23 cellular contexts compared by ENCODE assay signal in genomic region chr16:84071151-84071550, GRCh38. TPM values are rescaled to one million over a fixed set of nuclear protein-coding genes. Genes with fewer than 3 reads are reported as not detected.
DNase-seq lines count a peak whose midpoint lies in the region; TF ChIP-seq lines count a peak whose summit lies in the region.
"Had no signal": no experiment of that assay in that cellular context is flagged by ENCODE, and none has a peak within 500 bp of the region (broad histone marks: within the 10 kb centered on the region; RNA-seq: fewer than 3 reads in every experiment).

No MANE protein-coding gene starts in this region.

- CTCF ChIA-PET in activated naive CD4-positive, alpha-beta T cell treated with anti-CD3 and anti-CD28 coated beads, Interleukin-2, amount 10 ng/mL, durations not matched to agents 7 days and 5 days (lab: Charles Lee), result interaction anchor here (1.4 to 1.9 kb wide), 2 partner anchors 10 to 115 kb away, joined by 3 to 7 read pairs; no protein-coding TSS in a partner anchor

- peak overlapping the region; percentile 41 for H3K27ac Mint-ChIP-seq in activated naive CD4-positive, alpha-beta T cell treated with anti-CD3 and anti-CD28 coated beads, Interleukin-2, amount 50 U/mL, for 24 hours
- no peak overlapping the region for H3K27ac Mint-ChIP-seq in activated naive CD4-positive, alpha-beta T cell treated with anti-CD3 and anti-CD28 coated beads, Interleukin-2, amount 10 ng/mL, durations not matched to agents 7 days and 5 days
- H3K27ac Mint-ChIP-seq in neural progenitor cell, result peak overlapping the region; percentile 78
- H3K27ac Mint-ChIP-seq in H9, result no peak overlapping the region
- H3K27ac Mint-ChIP-seq: CD4-positive, alpha-beta T cell; CD8-positive, alpha-beta memory T cell had no signal

- H3K4me2 ChIP-seq in neural progenitor cell (no peak overlapping the region), H9 (ENCODE audit: insufficient read depth, insufficient read length, low read length) (no peak overlapping the region)
- H3K4me2 ChIP-seq: A549 had no signal

- H4K5ac ChIP-seq in H9 (ENCODE audit: insufficient read length, low read depth, low read length), result no peak overlapping the region

- H3K9me3 ChIP-seq in neural progenitor cell (ENCODE audit: low read depth), result no peaks in the 10 kb centered on the region
- H3K9me3 ChIP-seq in H9 (ENCODE audit: control insufficient read depth, low read depth, low read length), result no peaks in the 10 kb centered on the region
- H3K9me3 ChIP-seq: A549 had no signal

- H2BK12ac ChIP-seq in H9 (ENCODE audit: insufficient read length, low read depth, low read length), result no peak overlapping the region

- no peak overlapping the region for H3K56ac ChIP-seq in H9 (ENCODE audit: insufficient read length, low read depth, low read length)

- no peak overlapping the region for H3T11ph ChIP-seq in H9 (ENCODE audit: low read length)

- H3K4me1 ChIP-seq in neural progenitor cell (no peaks in the 10 kb centered on the region), H9 (ENCODE audit: insufficient read depth, low read length) (no peaks in the 10 kb centered on the region)
- H3K4me1 ChIP-seq: A549 had no signal

- H2BK15ac ChIP-seq in H9 (ENCODE audit: low read depth, low read length), result no peak overlapping the region

- H3K23ac ChIP-seq in H9 (ENCODE audit: insufficient read length, low read depth, low read length), result no peak overlapping the region

- peaks cover under 1% of the 10 kb centered on the region for H3K4me1 Mint-ChIP-seq in activated naive CD4-positive, alpha-beta T cell treated with anti-CD3 and anti-CD28 coated beads, Interleukin-2, amount 50 U/mL, for 24 hours
- H3K4me1 Mint-ChIP-seq in activated naive CD4-positive, alpha-beta T cell treated with anti-CD3 and anti-CD28 coated beads, Interleukin-2, amount 10 ng/mL, durations not matched to agents 7 days and 5 days, result peaks cover 2% of the 10 kb centered on the region
- H3K4me1 Mint-ChIP-seq in neural progenitor cell (no peaks in the 10 kb centered on the region), H9 (no peaks in the 10 kb centered on the region)

- H4K20me1 ChIP-seq in neural progenitor cell (ENCODE audit: low read depth), result peaks cover 3% of the 10 kb centered on the region
- no peaks in the 10 kb centered on the region for H4K20me1 ChIP-seq in H9 (ENCODE audit: control insufficient read depth, insufficient read depth, insufficient read length)

- no peaks in the 10 kb centered on the region for H3K9me3 Mint-ChIP-seq in activated naive CD4-positive, alpha-beta T cell treated with anti-CD3 and anti-CD28 coated beads, Interleukin-2, amount 50 U/mL, for 24 hours
- no peaks in the 10 kb centered on the region for H3K9me3 Mint-ChIP-seq in activated naive CD4-positive, alpha-beta T cell treated with anti-CD3 and anti-CD28 coated beads, Interleukin-2, amount 10 ng/mL, durations not matched to agents 7 days and 5 days
- no peaks in the 10 kb centered on the region for H3K9me3 Mint-ChIP-seq in neural progenitor cell
- no peaks in the 10 kb centered on the region for H3K9me3 Mint-ChIP-seq in H9
- H3K9me3 Mint-ChIP-seq: CD4-positive, alpha-beta T cell; CD8-positive, alpha-beta memory T cell had no signal

- H3K27me3 ChIP-seq in neural progenitor cell, result no peaks in the 10 kb centered on the region
- H3K27me3 ChIP-seq in H9 (ENCODE audit: insufficient read depth, low read length), result no peaks in the 10 kb centered on the region

- DNase-seq in activated naive CD4-positive, alpha-beta T cell treated with anti-CD3 and anti-CD28 coated beads, Interleukin-2, amount 10 ng/mL, durations not matched to agents 7 days and 5 days, result no peak
- DNase-seq in CD1c-positive myeloid dendritic cell (ENCODE audit: extremely low spot score), result peak; percentile 3
- DNase-seq in dermis blood vessel endothelial cell, result peak; percentile 67
- DNase-seq in neural progenitor cell (ENCODE audit: low spot score), result no peak
- DNase-seq in H9, result no peak
- no peak for DNase-seq in activated CD8-positive, alpha-beta memory T cell treated with anti-CD3 and anti-CD28 coated beads, Interleukin-2, amount 50 U/mL, for 4 hours
- no peak for DNase-seq in dedifferentiated amniotic fluid mesenchymal stem cell (ENCODE audit: extremely low spot score)
- DNase-seq: 8988T; ACHN; AML-193; C1 segment of cervical spinal cord; CD4-positive, alpha-beta T cell; CD8-positive, alpha-beta memory T cell; DMS 273 treated with DMSO at 0.1 percent for 48 hours; DMS79; EL; GDM1; GM23248; H7 had no signal

- peaks cover 21% of the 10 kb centered on the region for H3K36me3 Mint-ChIP-seq in activated naive CD4-positive, alpha-beta T cell treated with anti-CD3 and anti-CD28 coated beads, Interleukin-2, amount 50 U/mL, for 24 hours
- H3K36me3 Mint-ChIP-seq in activated naive CD4-positive, alpha-beta T cell treated with anti-CD3 and anti-CD28 coated beads, Interleukin-2, amount 10 ng/mL, durations not matched to agents 7 days and 5 days, result peaks cover 60% of the 10 kb centered on the region
- peaks cover 25% of the 10 kb centered on the region for H3K36me3 Mint-ChIP-seq in neural progenitor cell
- H3K36me3 Mint-ChIP-seq in H9 (ENCODE audit: insufficient read depth in 1 of 3, low read depth in 3 of 3), result peaks cover 21 to 74% (median 57%) of the 10 kb centered on the region in 3 experiments; a peak in 6 of 7 replicates

- H4K91ac ChIP-seq in H9 (ENCODE audit: insufficient read length, low read depth, low read length), result no peak overlapping the region

- H2AFZ ChIP-seq in neural progenitor cell (replicated peaks), result no peak overlapping the region
- H2AFZ ChIP-seq in H9 (ENCODE audit: low read length), result no peak overlapping the region
- H2AFZ ChIP-seq: GM23248 had no signal

- no peaks in the 10 kb centered on the region for H3K36me3 ChIP-seq in neural progenitor cell

- H3F3A ChIP-seq in neural progenitor cell (ENCODE audit: low read depth), result peaks cover 6% of the 10 kb centered on the region

- H3K4ac ChIP-seq in H9 (ENCODE audit: low read depth, low read length), result no peak overlapping the region

- H3K79me1 ChIP-seq in H9 (ENCODE audit: insufficient read depth, low read depth, low read length, poor library complexity, severe bottlenecking), result no peaks in the 10 kb centered on the region

- H3K79me2 ChIP-seq in neural progenitor cell (ENCODE audit: low read depth) (peaks cover under 1% of the 10 kb centered on the region), H9 (ENCODE audit: insufficient read depth, low read length) (no peaks in the 10 kb centered on the region)

- WGBS in H9 (ENCODE audit: extremely low coverage, insufficient read length, low lambda C conversion rate), result no CpG with 5 or more reads among the region's 8 CpGs

- H3K18ac ChIP-seq in H9 (ENCODE audit: insufficient read length, low read depth, low read length), result no peak overlapping the region

- H4K8ac ChIP-seq in H9 (replicated peaks; ENCODE audit: insufficient read length, low read depth, low read length), result no peak overlapping the region

- H2BK20ac ChIP-seq in H9 (ENCODE audit: low read depth, low read length, poor library complexity, severe bottlenecking), result no peak overlapping the region

- no peak overlapping the region for H2BK5ac ChIP-seq in H9 (ENCODE audit: insufficient read length, low read length)

- H3K9ac ChIP-seq in neural progenitor cell, result no peak overlapping the region
- no peak overlapping the region for H3K9ac ChIP-seq in H9 (ENCODE audit: extremely low read depth, insufficient read length, low read length)
- H3K9ac ChIP-seq: GM23248 had no signal

- H3K23me2 ChIP-seq in H9 (ENCODE audit: insufficient read length, low read depth, low read length, poor library complexity, severe bottlenecking), result no peaks in the 10 kb centered on the region

- no peak overlapping the region for H3K14ac ChIP-seq in H9 (ENCODE audit: insufficient read depth, low read length)

- H2BK120ac ChIP-seq in H9 (ENCODE audit: low read depth, low read length, poor library complexity, severe bottlenecking), result no peak overlapping the region

- no peak overlapping the region for H3K27ac ChIP-seq in neural progenitor cell
- H3K27ac ChIP-seq in H9 (ENCODE audit: insufficient read length, low read depth, low read length), result no peak overlapping the region
- H3K27ac ChIP-seq: A549, GM23248 had no signal

- H2AK5ac ChIP-seq in H9 (ENCODE audit: insufficient read length, low read length), result no peak overlapping the region

- no peak overlapping the region for H3K4me3 ChIP-seq in neural progenitor cell
- H3K4me3 ChIP-seq: A549, GM12878, GM23248 had no signal

- no peaks in the 10 kb centered on the region for H3K27me3 Mint-ChIP-seq in activated naive CD4-positive, alpha-beta T cell treated with anti-CD3 and anti-CD28 coated beads, Interleukin-2, amount 50 U/mL, for 24 hours
- H3K27me3 Mint-ChIP-seq in activated naive CD4-positive, alpha-beta T cell treated with anti-CD3 and anti-CD28 coated beads, Interleukin-2, amount 10 ng/mL, durations not matched to agents 7 days and 5 days, result no peaks in the 10 kb centered on the region
- H3K27me3 Mint-ChIP-seq in neural progenitor cell (ENCODE audit: insufficient read depth, low read depth), result no peaks in the 10 kb centered on the region
- H3K27me3 Mint-ChIP-seq in H9 (ENCODE audit: low read depth), result 0 out of 2 replicates have a peak, but pooled peaks cover 1% of the 10 kb centered on the region
- H3K27me3 Mint-ChIP-seq: CD4-positive, alpha-beta T cell; CD8-positive, alpha-beta memory T cell had no signal

- no peak overlapping the region for H3K4me3 Mint-ChIP-seq in activated naive CD4-positive, alpha-beta T cell treated with anti-CD3 and anti-CD28 coated beads, Interleukin-2, amount 50 U/mL, for 24 hours
- H3K4me3 Mint-ChIP-seq in activated naive CD4-positive, alpha-beta T cell treated with anti-CD3 and anti-CD28 coated beads, Interleukin-2, amount 10 ng/mL, durations not matched to agents 7 days and 5 days, result no peak overlapping the region
- H3K4me3 Mint-ChIP-seq in neural progenitor cell (no peak overlapping the region), H9 (no peak overlapping the region)
- H3K4me3 Mint-ChIP-seq: CD4-positive, alpha-beta T cell; CD8-positive, alpha-beta memory T cell had no signal

- TF ChIP-seq CTCF in neural progenitor cell (IDR thresholded peaks at IDR 0.05), result no peak
- no peak for TF ChIP-seq CTCF in H9 (conservative IDR thresholded peaks at IDR 0.05)

RNA-seq across cellular contexts. Expression of gene SLC38A8, which starts 28.6 kb away (rescaled TPM):
- total RNA-seq in dermis blood vessel endothelial cell (not detected in 2 replicates), neural progenitor cell (ENCODE audit: low replicate concordance) (not detected in 2 replicates), H9 (2021) (0.35 TPM in 1 of 2 replicates, not detected in the other)
- total RNA-seq: CD4-positive, alpha-beta T cell; CD8-positive, alpha-beta memory T cell; GM12878; GM23248; H1; H7 had no signal

RNA-seq across cellular contexts. Expression of gene MBTPS1, which starts 45.6 kb away (rescaled TPM):
- total RNA-seq in dermis blood vessel endothelial cell (120 and 138 TPM in 2 replicates), neural progenitor cell (ENCODE audit: low replicate concordance) (52.3 and 54.4 TPM in 2 replicates), H9 (2021) (46.8 and 48.7 TPM in 2 replicates)

Comparison
In these comparisons a context has a peak if more than half of its experiments do, and no peak if none do; other contexts are left out.
1. H3K27ac Mint-ChIP-seq: peak in activated naive CD4-positive, alpha-beta T cell treated with anti-CD3 and anti-CD28 coated beads, Interleukin-2, amount 50 U/mL, for 24 hours (single experiment) and neural progenitor cell (single experiment); none in activated naive CD4-positive, alpha-beta T cell treated with anti-CD3 and anti-CD28 coated beads, Interleukin-2, amount 10 ng/mL, durations not matched to agents 7 days and 5 days (single experiment) and H9 (0 of 3).
2. DNase-seq: peak in CD1c-positive myeloid dendritic cell (single experiment) and dermis blood vessel endothelial cell (single experiment); none in activated naive CD4-positive, alpha-beta T cell treated with anti-CD3 and anti-CD28 coated beads, Interleukin-2, amount 10 ng/mL, durations not matched to agents 7 days and 5 days (single experiment), neural progenitor cell (single experiment), H9 (single experiment), activated CD8-positive, alpha-beta memory T cell treated with anti-CD3 and anti-CD28 coated beads, Interleukin-2, amount 50 U/mL, for 4 hours (single experiment) and dedifferentiated amniotic fluid mesenchymal stem cell (single experiment).